In the genomic region with DNA sequence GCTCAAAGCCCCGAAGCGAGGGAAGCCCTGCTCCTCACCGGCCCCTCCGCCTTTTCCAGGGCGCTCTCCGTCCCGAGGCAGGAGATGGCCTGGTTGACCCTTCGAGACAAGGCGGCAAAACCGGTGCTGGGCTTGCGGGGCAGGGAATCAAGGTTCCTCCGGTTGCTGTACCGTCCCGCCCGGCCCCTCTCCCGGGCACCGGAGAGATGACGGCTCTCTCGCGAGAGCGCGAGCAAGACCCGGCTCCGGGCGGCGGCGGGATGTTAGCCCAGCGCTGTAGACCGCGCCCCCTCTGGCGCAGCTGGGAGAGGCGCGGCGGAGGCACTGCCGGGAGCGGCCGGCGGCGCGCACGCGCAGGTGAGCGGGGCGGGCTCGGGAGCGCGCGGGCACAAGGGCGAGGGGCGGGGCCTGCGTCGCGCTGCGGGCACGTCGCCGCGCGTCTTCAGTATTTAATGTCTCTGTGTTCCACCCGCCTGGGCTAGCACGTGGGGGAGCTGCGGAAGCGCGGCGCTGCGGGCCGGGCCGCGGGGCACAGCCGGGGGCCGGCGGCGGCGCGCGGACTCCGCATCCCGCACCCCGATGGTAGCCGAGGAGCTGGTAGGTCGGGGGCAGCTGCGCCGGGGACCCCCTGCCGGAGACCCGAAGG, we compare ENCODE assay signal across 8 cellular contexts. TPM values are rescaled to one million over a fixed set of nuclear protein-coding genes. Genes with fewer than 3 reads are reported as not detected.
DNase-seq lines count a peak whose midpoint lies in the region; ATAC-seq, FAIRE-seq and TF ChIP-seq lines count a peak whose summit lies in the region.

TSS of gene AKAP1 (plus strand) at position 445 of the 646 bp plus-strand sequence. CDS start 20,219 bp downstream, outside the sequence.

- H3K4me3 ChIP-seq in iPS-20b (ENCODE audit: low read length) (peak within 1 kb of the TSS; percentile 95), small intestine (ENCODE audit: low read depth in 1 of 2, low read length in 2 of 2) (peak within 1 kb of the TSS; percentile 57 to 79)

- DNase-seq in AG08395 (ENCODE audit: low spot score) = peak; percentile 100
- DNase-seq in NCI-H2196 treated with DMSO at 0.1 percent for 48 hours (lab: John Stamatoyannopoulos, UW; ENCODE audit: unreplicated experiment) = peak; percentile 91
- peak; percentile 98 to 99 for DNase-seq in T47D (ENCODE audit: low read depth in 1 of 2, low spot score in 1 of 2)
- DNase-seq in small intestine = peak; percentile 97

- H3K27me3 ChIP-seq in iPS-20b (ENCODE audit: insufficient read depth, low read length) (peaks cover 13% of the 10 kb centered on the region; the same call in 1 of the 2 replicates), small intestine (ENCODE audit: control insufficient read depth in 2 of 2, insufficient read depth in 2 of 2, low read length in 2 of 2) (no peaks in the 10 kb centered on the region)

- no peak for FAIRE-seq in small intestine (lab: Jason Lieb, UNC)

- H3K36me3 ChIP-seq in iPS-20b (ENCODE audit: insufficient read depth, low read depth, low read length) (no peaks in the 10 kb centered on the region), small intestine (ENCODE audit: control insufficient read depth in 2 of 2, insufficient read depth in 2 of 2, low read length in 2 of 2) (no peaks in the 10 kb centered on the region)

- peak; percentile 88 for ATAC-seq in GM18907 (IDR thresholded peaks at IDR 0.05; ENCODE audit: unreplicated experiment)
- peak; percentile 79 for ATAC-seq in HG03139 (IDR thresholded peaks at IDR 0.05; ENCODE audit: unreplicated experiment)

- in situ Hi-C loops in T47D (cut with HindIII; ENCODE audit: low pct_unique_long_range_greater_than_20kb, low sequenced_read_pairs) = no loop called here

- peaks cover 24% of the 10 kb centered on the region for H3K4me1 ChIP-seq in iPS-20b (ENCODE audit: insufficient read depth, low read length)
- H3K4me1 ChIP-seq in small intestine (ENCODE audit: control insufficient read depth in 2 of 2, insufficient read depth in 1 of 2, low read depth in 1 of 2, low read length in 1 of 2) = peaks cover 0 to 17% of the 10 kb centered on the region in 2 donors

- H3K9ac ChIP-seq in iPS-20b (ENCODE audit: low read depth, low read length) = peak within 1 kb of the TSS; percentile 96

- peak within 1 kb of the TSS; percentile 94 for H3K27ac ChIP-seq in VCaP
- H3K27ac ChIP-seq in iPS-20b (ENCODE audit: low read length) = peak within 1 kb of the TSS; percentile 97
- peak within 1 kb of the TSS; percentile 96 to 98 for H3K27ac ChIP-seq in small intestine (ENCODE audit: low read depth in 1 of 2, low read length in 1 of 2)

- H3K9me3 ChIP-seq in iPS-20b (ENCODE audit: insufficient read depth, low read depth, low read length) = no peaks in the 10 kb centered on the region
- H3K9me3 ChIP-seq in small intestine (ENCODE audit: control insufficient read depth, low read depth) = no peaks in the 10 kb centered on the region

- 0% methylated on average over 56 to 85 of the region's 85 CpGs for WGBS in small intestine, 3 donors

- peak; percentile 58 for TF ChIP-seq CTCF in VCaP (conservative IDR thresholded peaks at IDR 0.05)

RNA-seq across cellular contexts. Expression of gene AKAP1, which starts in this region (rescaled TPM):
- polyA plus RNA-seq in small intestine = 10 to 100 TPM; 28.9 to 68.6 (median 42.3) TPM

Comparison
In these comparisons a context has a peak if more than half of its experiments do, and no peak if none do; other contexts are left out.
1. Peak in every context shown above with its lines: DNase-seq, ATAC-seq, H3K4me3 ChIP-seq and H3K27ac ChIP-seq.